In genomic region chr1:192311281-192311680, GRCh38 we compare ENCODE assay signal across 9 cellular contexts. TPM values are rescaled to one million over a fixed set of nuclear protein-coding genes. Genes with fewer than 3 reads are reported as not detected.
DNase-seq lines count a peak whose midpoint lies in the region; ATAC-seq and TF ChIP-seq lines count a peak whose summit lies in the region.
"Had no signal": no experiment of that assay in that cellular context is flagged by ENCODE, and none has a peak within 500 bp of the region (broad histone marks: within the 10 kb centered on the region; RNA-seq: fewer than 3 reads in every experiment).

No MANE protein-coding gene starts in this region.

- peaks cover 0 to 17% (median 0%) of the 10 kb centered on the region in 3 donors for H3K9me3 ChIP-seq in gastroesophageal sphincter

- no peaks in the 10 kb centered on the region for H3K36me3 ChIP-seq in gastroesophageal sphincter

- peaks cover 4% of the 10 kb centered on the region; the same call in 1 of the 2 replicates for H3K36me3 Mint-ChIP-seq in HFFc6 (ENCODE audit: low read depth)
- no peaks in the 10 kb centered on the region for H3K36me3 Mint-ChIP-seq in T-cell

- TF ChIP-seq CTCF in AG09319 (IDR thresholded peaks at IDR 0.05; ENCODE audit: low read depth, low read length) (peak; percentile 15), HFFc6 (IDR thresholded peaks at IDR 0.05) (peak; percentile 59; the same call in 1 of the 2 replicates), RWPE1 (conservative IDR thresholded peaks at IDR 0.05; ENCODE audit: low read depth) (peak; percentile 68), gastroesophageal sphincter (IDR thresholded peaks at IDR 0.05) (peak in 3 of 4 experiments; percentile 10 to 43 (median 20))

- ATAC-seq in gastroesophageal sphincter (no peak), T-cell (replicated peaks in 1 of 4) (no peak)
- ATAC-seq in activated CD4-positive, CD25-positive, alpha-beta regulatory T cell treated with anti-CD3 and anti-CD28 coated beads, Interleukin-2, amount 50 U/mL, for 24 hours: no peak

- CTCF ChIA-PET in RWPE1 (lab: Yijun Ruan, JAX): interaction anchor here (0.6 kb wide), 1 partner anchor 1840 kb away, joined by 6 read pairs; no protein-coding TSS in a partner anchor
- CTCF ChIA-PET in T-cell (lab: Charles Lee): no interaction called here

- H3K27me3 ChIP-seq in gastroesophageal sphincter: no peaks in the 10 kb centered on the region

- POLR2A ChIA-PET in RWPE1 (lab: Yijun Ruan, JAX; ENCODE audit: low non-redundant PET): no interaction called here
- POLR2A ChIA-PET in T-cell (lab: Charles Lee): no interaction called here

- no peak for DNase-seq in AG09319 (ENCODE audit: extremely low read depth, low read depth)
- DNase-seq in HFFc6: peak; percentile 13
- peak; percentile 17 for DNase-seq in RWPE1 (ENCODE audit: low spot score)
- no peak for DNase-seq in T-cell
- DNase-seq in activated CD8-positive, alpha-beta memory T cell treated with anti-CD3 and anti-CD28 coated beads for 24 hours: no peak
- no peak for DNase-seq in activated naive CD4-positive, alpha-beta T cell treated with anti-CD3 and anti-CD28 coated beads, Interleukin-2, amount 50 U/mL, for 16 hours

- 71% methylated on average over 1 of the region's 1 CpG; no CpG with 5 or more reads in 1 of the 2 donors for WGBS in gastroesophageal sphincter (ENCODE audit: low coverage in 1 of 2), 2 donors

- H3K27ac ChIP-seq in RWPE1 (no peak overlapping the region), gastroesophageal sphincter (no peak overlapping the region)

- H3K9me3 Mint-ChIP-seq in HFFc6 (peaks cover 13% of the 10 kb centered on the region), T-cell (peaks cover 5 to 13% (median 9%) of the 10 kb centered on the region in 3 donors)

- no peak for TF ChIP-seq EP300 in gastroesophageal sphincter (IDR thresholded peaks at IDR 0.05)

- H3K27ac Mint-ChIP-seq in HFFc6 (no peak overlapping the region), T-cell (no peak overlapping the region)

- H3K4me1 Mint-ChIP-seq in HFFc6 (ENCODE audit: low read depth) (no peaks in the 10 kb centered on the region), T-cell (no peaks in the 10 kb centered on the region)

- no peaks in the 10 kb centered on the region for H3K4me1 ChIP-seq in gastroesophageal sphincter

- no peaks in the 10 kb centered on the region for H3K27me3 Mint-ChIP-seq in HFFc6 (ENCODE audit: insufficient read depth)
- H3K27me3 Mint-ChIP-seq in T-cell: no peaks in the 10 kb centered on the region

- H3K4me3 Mint-ChIP-seq in HFFc6: no peak overlapping the region
- H3K4me3 Mint-ChIP-seq in T-cell: no peak overlapping the region

- H3K4me3 ChIP-seq in gastroesophageal sphincter: no peak overlapping the region

- no peak for TF ChIP-seq POLR2A in gastroesophageal sphincter (IDR thresholded peaks at IDR 0.05)

RNA-seq across cellular contexts. Expression of gene RGS21, which starts 5.5 kb away (rescaled TPM):
- total RNA-seq in HFFc6 (2021; fragmentation: NEBNext Ultra II Directional; extraction: Animal tissue kit (Norgen Biotek cat#: 25700)): not detected
- total RNA-seq in gastroesophageal sphincter: not detected
- not detected for total RNA-seq in T-cell
- total RNA-seq: skeletal muscle tissue had no signal

Comparison
In these comparisons a context has a peak if more than half of its experiments do, and no peak if none do; other contexts are left out.
1. DNase-seq: peak in HFFc6 (single experiment) and RWPE1 (single experiment); none in AG09319 (single experiment), T-cell (0 of 34), activated CD8-positive, alpha-beta memory T cell treated with anti-CD3 and anti-CD28 coated beads for 24 hours (single experiment) and activated naive CD4-positive, alpha-beta T cell treated with anti-CD3 and anti-CD28 coated beads, Interleukin-2, amount 50 U/mL, for 16 hours (single experiment).
2. CTCF ChIP-seq: peak in every context shown above with its lines; median percentile 68 in RWPE1; 59 in HFFc6; 20 in gastroesophageal sphincter; 15 in AG09319.